15 cellular contexts compared by ENCODE assay signal in the genomic region with DNA sequence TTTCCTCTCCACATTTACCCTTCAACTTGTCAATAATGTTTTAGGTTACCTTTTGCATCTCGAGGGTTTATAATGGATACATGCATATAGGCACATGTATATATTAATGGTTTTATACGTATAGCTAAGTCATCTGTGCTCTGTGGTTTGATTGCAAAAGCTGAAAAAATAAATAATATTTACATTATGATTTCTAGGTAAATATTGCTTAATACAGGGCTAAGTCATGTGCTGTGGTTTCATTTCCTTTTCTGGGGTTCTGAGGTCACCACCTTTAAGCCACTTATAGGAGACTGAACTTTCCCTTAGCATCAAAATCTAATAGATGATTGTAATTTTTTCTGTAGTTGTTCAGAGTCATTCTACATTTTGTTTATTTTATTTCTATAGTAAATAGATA. TPM values are rescaled to one million over a fixed set of nuclear protein-coding genes. Genes with fewer than 3 reads are reported as not detected.
DNase-seq lines count a peak whose midpoint lies in the region; ATAC-seq, FAIRE-seq and TF ChIP-seq lines count a peak whose summit lies in the region.
"Had no signal": no experiment of that assay in that cellular context is flagged by ENCODE, and none has a peak within 500 bp of the region (broad histone marks: within the 10 kb centered on the region; RNA-seq: fewer than 3 reads in every experiment).

No MANE protein-coding gene starts in this region.

- peak; percentile 49 for FAIRE-seq in endothelial cell of umbilical vein (lab: Jason Lieb, UNC)

- no peak for TF ChIP-seq CTCF in endothelial cell of umbilical vein (IDR thresholded peaks at IDR 0.05; ENCODE audit: extremely low read depth in 1 of 2, insufficient read depth in 1 of 2, low read depth in 1 of 2, low read length in 2 of 2)
- TF ChIP-seq CTCF in gastrocnemius medialis (IDR thresholded peaks at IDR 0.05 in 4 of 5, conservative IDR thresholded peaks at IDR 0.05 in 1 of 5): no peak

- POLR2A ChIA-PET in endothelial cell of umbilical vein (lab: Charles Lee): no interaction called here

- ATAC-seq in gastrocnemius medialis: no peak
- no peak for ATAC-seq in sciatic nerve

- H3K4me1 ChIP-seq in endothelial cell of umbilical vein (ENCODE audit: control insufficient read depth, extremely low read depth, insufficient read depth, low read length): peaks cover 23% of the 10 kb centered on the region
- peaks cover 55 to 68% of the 10 kb centered on the region in 2 donors for H3K4me1 ChIP-seq in gastrocnemius medialis

- H3K9me1 ChIP-seq in endothelial cell of umbilical vein (replicated peaks; ENCODE audit: control insufficient read depth, extremely low read depth, insufficient read depth, low read length): no peaks in the 10 kb centered on the region

- dilution Hi-C loops in endothelial cell of umbilical vein (cut with MboI; ENCODE audit: extremely low pct_ligation_motif_present, low sequenced_read_pairs): no loop called here

- in situ Hi-C loops in gastrocnemius medialis (cut with MboI; ENCODE audit: low sequenced_read_pairs in 4 of 4): no loop called here

- H3K4me3 ChIP-seq in endothelial cell of umbilical vein (replicated peaks in 1 of 3; ENCODE audit: insufficient read depth in 1 of 3, low read depth in 1 of 3, low read length in 3 of 3) (no peak overlapping the region), gastrocnemius medialis (no peak overlapping the region)
- H3K4me3 ChIP-seq: cardiac muscle cell had no signal

- H3K9ac ChIP-seq in endothelial cell of umbilical vein (replicated peaks; ENCODE audit: extremely low read depth, insufficient read depth, low read length): no peak overlapping the region

- no TSS peak for BruUV-seq in endothelial cell of umbilical vein (replicated peaks; lab: Mats Ljungman, UMichigan)

- no peak overlapping the region for H2AFZ ChIP-seq in endothelial cell of umbilical vein (ENCODE audit: low read depth, low read length)

- H3K36me3 ChIP-seq in endothelial cell of umbilical vein (ENCODE audit: control insufficient read depth in 2 of 2, extremely low read depth in 1 of 2, insufficient read depth in 2 of 2, low read length in 2 of 2) (peaks cover 0 to under 1% of the 10 kb centered on the region in 2 experiments), gastrocnemius medialis (no peaks in the 10 kb centered on the region)
- H3K36me3 ChIP-seq: cardiac muscle cell had no signal

- H3K9me3 ChIP-seq in endothelial cell of umbilical vein (replicated peaks; ENCODE audit: control insufficient read depth, insufficient read depth, low read length): no peaks in the 10 kb centered on the region
- H3K9me3 ChIP-seq in gastrocnemius medialis: no peaks in the 10 kb centered on the region

- H3K4me2 ChIP-seq in endothelial cell of umbilical vein (ENCODE audit: insufficient read depth, low read length): peak overlapping the region; percentile 43

- H3K79me2 ChIP-seq in endothelial cell of umbilical vein (ENCODE audit: control insufficient read depth, insufficient read depth, low read length): peaks cover 59% of the 10 kb centered on the region

- H3K27ac ChIP-seq in endothelial cell of umbilical vein (ENCODE audit: insufficient read depth, low read depth, low read length) (no peak overlapping the region), gastrocnemius medialis (peak overlapping the region; percentile 89 to 95 (median 92))
- H3K27ac ChIP-seq: HL-60 had no signal

- TF ChIP-seq POLR2A in endothelial cell of umbilical vein (IDR thresholded peaks at IDR 0.05; ENCODE audit: low read depth, low read length): no peak
- TF ChIP-seq POLR2A in gastrocnemius medialis (IDR thresholded peaks at IDR 0.05): no peak

- DNase-seq in ELR (ENCODE audit: low read depth): peak; percentile 56
- peak; percentile 80 to 93 for DNase-seq in NOMO-1 (lab: John Stamatoyannopoulos, UW; ENCODE audit: unreplicated experiment in 2 of 2)
- peak; percentile 33 for DNase-seq in endothelial cell of umbilical vein (ENCODE audit: low read depth, low spot score)
- DNase-seq in gastrocnemius medialis: no peak
- DNase-seq in sciatic nerve (ENCODE audit: low spot score): no peak
- DNase-seq in SHP77 (lab: John Stamatoyannopoulos, UW): no peak
- no peak for DNase-seq in AG08396 (ENCODE audit: low spot score)
- DNase-seq: activated naive CD4-positive, alpha-beta T cell treated with Interleukin-2 at 50 U/mL for 16 hours; erythroblast; NCI-H1694 treated with DMSO at 0.1 percent for 48 hours; NCI-H774; stimulated activated CD4-positive, alpha-beta T cell treated with anti-CD3 and anti-CD28 coated beads, Interleukin-4, amount 100 ng/mL, for 24 hours; T-cell had no signal

- intact Hi-C loops in endothelial cell of umbilical vein (cut with micrococcal nuclease): loop anchor here (2.0 kb wide), 1 partner anchor 32 kb away; the partner anchor contains the start of gene LPP
- intact Hi-C loops in gastrocnemius medialis (cut with DNase I; ENCODE audit: low total_unique reads): no loop called here
- intact Hi-C loops in sciatic nerve (cut with DNase I): no loop called here

- CTCF ChIA-PET in endothelial cell of umbilical vein (lab: Charles Lee): interaction anchor here (1.3 to 1.4 kb wide), 2 partner anchors 36 to 446 kb away, joined by 3 read pairs; no protein-coding TSS in a partner anchor

- peaks cover 10% of the 10 kb centered on the region for H4K20me1 ChIP-seq in endothelial cell of umbilical vein (replicated peaks; ENCODE audit: control insufficient read depth, extremely low read depth, insufficient read depth, low read length)

- no peaks in the 10 kb centered on the region for H3K27me3 ChIP-seq in endothelial cell of umbilical vein (ENCODE audit: control insufficient read depth in 2 of 2, insufficient read depth in 2 of 2, low read length in 2 of 2)
- no peaks in the 10 kb centered on the region for H3K27me3 ChIP-seq in gastrocnemius medialis
- H3K27me3 ChIP-seq: cardiac muscle cell had no signal

TF ChIP-seq in endothelial cell of umbilical vein, 7 proteins besides CTCF, POLR2A, EP300 and RAD21:
- TF ChIP-seq MAX (IDR thresholded peaks at IDR 0.05; ENCODE audit: insufficient read depth, insufficient read length) (no peak), EZH2 (IDR thresholded peaks at IDR 0.05; ENCODE audit: borderline replicate concordance, low read depth, low read length, severe bottlenecking) (no peak)
TF ChIP-seq in endothelial cell of umbilical vein: peak in this region for 0.

RNA-seq across cellular contexts. Expression of gene LPP, which starts 33.1 kb away (rescaled TPM):
- 136 and 153 TPM in 2 replicates for total RNA-seq in endothelial cell of umbilical vein
- polyA plus RNA-seq in endothelial cell of umbilical vein: 16.9 and 24.1 TPM in 2 replicates
- polyA plus RNA-seq in endothelial cell of umbilical vein (2011; cell fraction: cytosol; rRNA removed): 13.2 and 13.4 TPM in 2 replicates
- 75.5 and 106 TPM in 2 replicates for polyA plus RNA-seq in endothelial cell of umbilical vein (2011; cell fraction: nucleus; rRNA removed)
- polyA plus RNA-seq in endothelial cell of umbilical vein (2012): 17.7 and 20.4 TPM in 2 replicates
- 349 and 428 TPM in 2 replicates for polyA minus RNA-seq in endothelial cell of umbilical vein
- polyA minus RNA-seq in endothelial cell of umbilical vein (2011; cell fraction: cytosol; rRNA and poly(A)+ RNA removed): 31.7 TPM
- 337 and 370 TPM in 2 replicates for polyA minus RNA-seq in endothelial cell of umbilical vein (2011; cell fraction: nucleus; rRNA and poly(A)+ RNA removed)
- 10 to 100 TPM; 56.0 to 65.7 (median 58.1) TPM for total RNA-seq in gastrocnemius medialis
- total RNA-seq in sciatic nerve: 231 TPM

Comparison
In these comparisons a context has a peak if more than half of its experiments do, and no peak if none do; other contexts are left out.
1. DNase-seq: peak in ELR (single experiment), NOMO-1 (2 of 2) and endothelial cell of umbilical vein (single experiment); none in gastrocnemius medialis (0 of 2), sciatic nerve (single experiment), SHP77 (0 of 2) and AG08396 (single experiment).